In genomic region chr12:20523658-20524057, GRCh38 we compare ENCODE assay signal across 23 cellular contexts.
DNase-seq lines count a peak whose midpoint lies in the region; FAIRE-seq and TF ChIP-seq lines count a peak whose summit lies in the region.
"Had no signal": no experiment of that assay in that cellular context is flagged by ENCODE, and none has a peak within 500 bp of the region (broad histone marks: within the 10 kb centered on the region; RNA-seq: fewer than 3 reads in every experiment).

No MANE protein-coding gene starts in this region.

- H3K4me1 Mint-ChIP-seq in CD4-positive, alpha-beta memory T cell, result no peaks in the 10 kb centered on the region
- H3K4me1 Mint-ChIP-seq: IgD-negative memory B cell had no signal

- H3K27ac Mint-ChIP-seq in CD4-positive, alpha-beta memory T cell, result no peak overlapping the region
- H3K27ac Mint-ChIP-seq: activated naive CD4-positive, alpha-beta T cell treated with anti-CD3 and anti-CD28 coated beads, Interleukin-2, amount 50 U/mL, for 72 hours; activated T-helper 1 cell treated with anti-CD3 and anti-CD28 coated beads, Interleukin-12 subunit alpha, Interleukin-12 subunit beta, Interleukin-2, Interleukin-4 antibody, amounts not matched to agents 30 ng/mL and 10 ng/mL and 1 ng/mL, durations not matched to agents 14 hours and 24 hours and 36 hours; IgD-negative memory B cell; nephron progenitor cell had no signal

- H3K9me3 Mint-ChIP-seq in CD4-positive, alpha-beta memory T cell, result peaks cover 0 to 2% (median 0%) of the 10 kb centered on the region in 8 donors
- H3K9me3 Mint-ChIP-seq: activated T-helper 1 cell treated with anti-CD3 and anti-CD28 coated beads, Interleukin-12 subunit alpha, Interleukin-12 subunit beta, Interleukin-2, Interleukin-4 antibody, amounts not matched to agents 30 ng/mL and 10 ng/mL and 1 ng/mL, durations not matched to agents 14 hours and 24 hours and 36 hours; nephron progenitor cell had no signal

- no peak overlapping the region for H3K4me3 ChIP-seq in astrocyte of the spinal cord (ENCODE audit: low read depth, low read length)
- no peak overlapping the region for H3K4me3 ChIP-seq in CD4-positive, alpha-beta memory T cell (ENCODE audit: low read length in 2 of 2)
- H3K4me3 ChIP-seq: right lobe of liver, stomach, transverse colon had no signal

- no peaks in the 10 kb centered on the region for H3K27me3 Mint-ChIP-seq in CD4-positive, alpha-beta memory T cell
- H3K27me3 Mint-ChIP-seq: IgD-negative memory B cell had no signal

- no peaks in the 10 kb centered on the region for H3K36me3 ChIP-seq in CD4-positive, alpha-beta memory T cell (ENCODE audit: insufficient read depth, low read length)
- H3K36me3 ChIP-seq: right lobe of liver, stomach, transverse colon had no signal

- no peaks in the 10 kb centered on the region for H3K27me3 ChIP-seq in CD4-positive, alpha-beta memory T cell (ENCODE audit: insufficient read depth, low read length)
- H3K27me3 ChIP-seq: right lobe of liver, stomach, transverse colon had no signal

- no peak for FAIRE-seq in H54 (lab: Jason Lieb, UNC)

- DNase-seq in HCEC 1CT (peak; percentile 39), astrocyte of the spinal cord (ENCODE audit: low read depth, low spot score) (peak; percentile 58), hepatic stellate cell (ENCODE audit: low spot score) (peak; percentile 35), NCI-H526 treated with DMSO at 0.1 percent for 48 hours (lab: John Stamatoyannopoulos, UW) (no peak), H54 (ENCODE audit: insufficient read length, low spot score) (no peak)
- no peak for DNase-seq in CD4-positive, alpha-beta memory T cell
- DNase-seq in activated effector memory CD4-positive, alpha-beta T cell treated with anti-CD3 and anti-CD28 coated beads, Interleukin-2, amount 50 U/mL, for 16 hours, result no peak
- DNase-seq: activated CD4-positive, alpha-beta T cell treated with anti-CD3 and anti-CD28 coated beads, Interleukin-2, amount 50 U/mL, for 1 hour; DMS53; kidney glomerular epithelial cell; NCI-H1105; NCI-H2029; NCI-H226; NCI-H82; nephron progenitor cell; right lobe of liver; stomach; T-helper 9 cell; transverse colon had no signal

- in situ Hi-C loops in astrocyte of the spinal cord (cut with HindIII; ENCODE audit: low sequenced_read_pairs), result no loop called here

- no peaks in the 10 kb centered on the region for H3K36me3 Mint-ChIP-seq in CD4-positive, alpha-beta memory T cell
- H3K36me3 Mint-ChIP-seq: activated naive CD4-positive, alpha-beta T cell treated with anti-CD3 and anti-CD28 coated beads, Interleukin-2, amount 50 U/mL, for 72 hours; IgD-negative memory B cell had no signal

- H3K27ac ChIP-seq in CD4-positive, alpha-beta memory T cell (ENCODE audit: low read depth, low read length), result no peak overlapping the region
- H3K27ac ChIP-seq: HL-60, right lobe of liver, stomach had no signal

- intact Hi-C loops in CD4-positive, alpha-beta memory T cell (cut with micrococcal nuclease), result no loop called here

- no peak for TF ChIP-seq CTCF in astrocyte of the spinal cord (IDR thresholded peaks at IDR 0.05; ENCODE audit: low read depth, low read length)

- H3K4me3 Mint-ChIP-seq in CD4-positive, alpha-beta memory T cell, result no peak overlapping the region
- H3K4me3 Mint-ChIP-seq: activated T-helper 1 cell treated with anti-CD3 and anti-CD28 coated beads, Interleukin-12 subunit alpha, Interleukin-12 subunit beta, Interleukin-2, Interleukin-4 antibody, amounts not matched to agents 30 ng/mL and 10 ng/mL and 1 ng/mL, durations not matched to agents 14 hours and 24 hours and 36 hours; IgD-negative memory B cell; nephron progenitor cell had no signal

- H3K9me3 ChIP-seq in CD4-positive, alpha-beta memory T cell (ENCODE audit: control insufficient read depth in 1 of 2, low read length in 2 of 2), result no peaks in the 10 kb centered on the region
- H3K9me3 ChIP-seq: right lobe of liver, stomach, transverse colon had no signal

- POLR2A ChIA-PET in CD4-positive, alpha-beta memory T cell (lab: Charles Lee; ENCODE audit: partially characterized antibody), result no interaction called here

- H3K4me1 ChIP-seq in CD4-positive, alpha-beta memory T cell (ENCODE audit: insufficient read depth, low read length), result no peaks in the 10 kb centered on the region
- H3K4me1 ChIP-seq: right lobe of liver had no signal

- CTCF ChIA-PET in CD4-positive, alpha-beta memory T cell (lab: Charles Lee; ENCODE audit: partially characterized antibody), result no interaction called here

- TF ChIP-seq POLR2A in H54 (IDR thresholded peaks at IDR 0.05; ENCODE audit: low read depth, low read length), result no peak

Comparison
In these comparisons a context has a peak if more than half of its experiments do, and no peak if none do; other contexts are left out.
1. DNase-seq: peak in HCEC 1CT (single experiment), astrocyte of the spinal cord (single experiment) and hepatic stellate cell (single experiment); none in CD4-positive, alpha-beta memory T cell (0 of 5), activated effector memory CD4-positive, alpha-beta T cell treated with anti-CD3 and anti-CD28 coated beads, Interleukin-2, amount 50 U/mL, for 16 hours (single experiment), NCI-H526 treated with DMSO at 0.1 percent for 48 hours (single experiment) and H54 (single experiment).